In the genomic region with DNA sequence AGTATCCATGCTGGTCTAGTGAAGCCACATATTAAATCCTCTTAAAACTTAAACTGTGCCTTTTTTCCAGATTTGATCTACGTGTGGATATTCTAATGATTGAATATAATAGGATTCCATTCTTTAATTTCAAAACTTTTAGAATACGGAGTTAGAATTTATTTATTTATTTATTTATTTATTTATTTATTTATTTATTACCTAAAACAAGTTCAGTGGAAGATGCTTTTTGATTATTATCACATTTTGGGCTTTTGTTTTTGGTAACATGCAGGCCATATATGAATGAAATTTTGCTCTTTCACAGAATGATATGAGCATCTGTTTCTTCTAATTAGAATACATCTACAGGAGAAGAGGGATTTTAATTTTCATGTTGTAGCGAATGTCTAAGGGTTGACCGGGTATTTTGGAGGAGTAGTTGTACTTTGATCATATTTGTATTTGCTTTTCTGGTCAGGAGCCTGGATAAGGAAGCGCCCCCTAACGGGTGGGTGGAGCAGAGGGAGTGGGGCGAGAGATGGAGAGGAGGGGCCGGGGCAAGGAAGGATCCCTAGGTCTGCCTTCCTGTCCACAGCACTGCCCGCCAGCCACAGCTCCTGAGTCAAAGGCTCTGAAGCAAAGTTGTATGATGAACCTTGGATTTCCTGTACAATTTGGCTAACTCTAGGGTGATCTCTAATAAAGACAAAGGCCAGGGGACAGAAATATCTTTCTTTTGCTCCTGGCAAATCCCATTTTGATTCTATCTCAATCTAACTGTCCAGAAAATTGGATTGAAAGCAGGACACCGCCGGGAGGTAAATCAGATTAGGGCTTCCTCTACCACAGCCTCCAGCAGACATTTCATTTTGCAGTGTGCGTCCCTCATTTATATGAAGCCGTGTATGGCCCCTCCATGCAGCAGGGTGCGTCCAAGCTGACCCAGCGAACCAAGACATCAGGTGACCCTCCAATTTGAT, we compare ENCODE assay signal across 12 cellular contexts.
DNase-seq lines count a peak whose midpoint lies in the region; ATAC-seq, FAIRE-seq and TF ChIP-seq lines count a peak whose summit lies in the region.
"Had no signal": no experiment of that assay in that cellular context is flagged by ENCODE, and none has a peak within 500 bp of the region (broad histone marks: within the 10 kb centered on the region; RNA-seq: fewer than 3 reads in every experiment).

No MANE protein-coding gene starts in this region.

- H3K9ac ChIP-seq in PC-3 (ENCODE audit: low read length) (no peak overlapping the region), endothelial cell of umbilical vein (replicated peaks; ENCODE audit: extremely low read depth, insufficient read depth, low read length) (no peak overlapping the region)

- peak; percentile 2 for DNase-seq in NCI-H146 (lab: John Stamatoyannopoulos, UW)
- no peak for DNase-seq in NCI-H146 treated with DMSO at 0.1 percent for 48 hours (lab: John Stamatoyannopoulos, UW; ENCODE audit: unreplicated experiment)
- DNase-seq in PC-3 = no peak
- no peak for DNase-seq in endothelial cell of umbilical vein (ENCODE audit: low read depth, low spot score)
- no peak for DNase-seq in retinal pigment epithelial cell (ENCODE audit: low read depth)
- DNase-seq in left ventricle myocardium inferior = no peak
- no peak for DNase-seq in upper lobe of left lung
- DNase-seq: ACHN; activated gamma-delta T cell; effector memory CD4-positive, alpha-beta T cell; NCI-H510A treated with DMSO at 0.1 percent for 48 hours had no signal

- TF ChIP-seq EP300 in upper lobe of left lung (IDR thresholded peaks at IDR 0.05) = no peak

- H3K9me1 ChIP-seq in endothelial cell of umbilical vein (replicated peaks; ENCODE audit: control insufficient read depth, extremely low read depth, insufficient read depth, low read length) = no peaks in the 10 kb centered on the region

- dilution Hi-C loops in endothelial cell of umbilical vein (cut with MboI; ENCODE audit: extremely low pct_ligation_motif_present, low sequenced_read_pairs) = no loop called here

- H3K79me2 ChIP-seq in PC-3 (ENCODE audit: low read length) = peaks cover 48% of the 10 kb centered on the region
- H3K79me2 ChIP-seq in endothelial cell of umbilical vein (ENCODE audit: control insufficient read depth, insufficient read depth, low read length) = peaks cover 3% of the 10 kb centered on the region

- no peaks in the 10 kb centered on the region for H3F3A ChIP-seq in PC-3 (ENCODE audit: low read length, unreplicated experiment)

- H3K9me2 ChIP-seq in PC-3 (replicated peaks; ENCODE audit: low read length) = no peaks in the 10 kb centered on the region

- H2AFZ ChIP-seq in PC-3 (ENCODE audit: low read length) (no peak overlapping the region), endothelial cell of umbilical vein (ENCODE audit: low read depth, low read length) (no peak overlapping the region)

- H3K4me2 ChIP-seq in PC-3 (ENCODE audit: low read length) (no peak overlapping the region), endothelial cell of umbilical vein (ENCODE audit: insufficient read depth, low read length) (no peak overlapping the region)

- H3K9me3 ChIP-seq in PC-3 (ENCODE audit: low read length) (no peaks in the 10 kb centered on the region), endothelial cell of umbilical vein (replicated peaks; ENCODE audit: control insufficient read depth, insufficient read depth, low read length) (no peaks in the 10 kb centered on the region), left ventricle myocardium inferior (replicated peaks) (no peaks in the 10 kb centered on the region), upper lobe of left lung (no peaks in the 10 kb centered on the region)

- H4K20me1 ChIP-seq in PC-3 (ENCODE audit: low read length) (no peaks in the 10 kb centered on the region), endothelial cell of umbilical vein (replicated peaks; ENCODE audit: control insufficient read depth, extremely low read depth, insufficient read depth, low read length) (no peaks in the 10 kb centered on the region)

- H3K36me3 ChIP-seq in PC-3 (ENCODE audit: low read depth, low read length) = no peaks in the 10 kb centered on the region
- no peaks in the 10 kb centered on the region for H3K36me3 ChIP-seq in endothelial cell of umbilical vein (ENCODE audit: control insufficient read depth in 2 of 2, extremely low read depth in 1 of 2, insufficient read depth in 2 of 2, low read length in 2 of 2)
- no peaks in the 10 kb centered on the region for H3K36me3 ChIP-seq in left ventricle myocardium inferior
- no peaks in the 10 kb centered on the region for H3K36me3 ChIP-seq in upper lobe of left lung

- ATAC-seq in PC-3 = no peak; the same call in 1 of the 2 replicates
- no peak for ATAC-seq in upper lobe of left lung (ENCODE audit: low FRiP score in 2 of 2)
- ATAC-seq in GM21390 (IDR thresholded peaks at IDR 0.05; ENCODE audit: unreplicated experiment) = no peak

- CTCF ChIA-PET in PC-3 (lab: Charles Lee) (no interaction called here), endothelial cell of umbilical vein (lab: Charles Lee) (interaction anchor here (0.8 to 1.0 kb wide), 2 partner anchors 16 to 116 kb away, joined by 3 read pairs; no protein-coding TSS in a partner anchor)

- H3K4me3 ChIP-seq in PC-3 (ENCODE audit: low read length) (no peak overlapping the region), endothelial cell of umbilical vein (replicated peaks in 1 of 3; ENCODE audit: insufficient read depth in 1 of 3, low read depth in 1 of 3, low read length in 3 of 3) (no peak overlapping the region), retinal pigment epithelial cell (ENCODE audit: low read length) (no peak overlapping the region), left ventricle myocardium inferior (no peak overlapping the region), upper lobe of left lung (no peak overlapping the region)

- H3K27me3 ChIP-seq in PC-3 (ENCODE audit: low read length) (no peaks in the 10 kb centered on the region), endothelial cell of umbilical vein (ENCODE audit: control insufficient read depth in 2 of 2, insufficient read depth in 2 of 2, low read length in 2 of 2) (no peaks in the 10 kb centered on the region), left ventricle myocardium inferior (ENCODE audit: low read depth) (no peaks in the 10 kb centered on the region), upper lobe of left lung (no peaks in the 10 kb centered on the region)

- POLR2A ChIA-PET in PC-3 (lab: Charles Lee; ENCODE audit: unreplicated experiment) (no interaction called here), endothelial cell of umbilical vein (lab: Charles Lee) (no interaction called here)

- peak; percentile 68 for FAIRE-seq in endothelial cell of umbilical vein (lab: Jason Lieb, UNC)

- intact Hi-C loops in PC-3 (cut with micrococcal nuclease) = no loop called here
- intact Hi-C loops in endothelial cell of umbilical vein (cut with micrococcal nuclease) = no loop called here
- intact Hi-C loops in left ventricle myocardium inferior (cut with micrococcal nuclease) = no loop called here

- TF ChIP-seq CTCF in PC-3 (conservative IDR thresholded peaks at IDR 0.05; ENCODE audit: low read depth, low read length) (peak; percentile 52), endothelial cell of umbilical vein (IDR thresholded peaks at IDR 0.05; ENCODE audit: extremely low read depth in 1 of 2, insufficient read depth in 1 of 2, low read depth in 1 of 2, low read length in 2 of 2) (peak; percentile 19 to 42), retinal pigment epithelial cell (conservative IDR thresholded peaks at IDR 0.05; ENCODE audit: low read depth, low read length) (peak; percentile 44), left ventricle myocardium inferior (IDR thresholded peaks at IDR 0.05; ENCODE audit: borderline replicate concordance) (no peak), upper lobe of left lung (IDR thresholded peaks at IDR 0.05) (no peak)

- 71 to 77% methylated on average over 15 of the region's 15 CpGs for WGBS in upper lobe of left lung, 2 donors

- H3K27ac ChIP-seq in PC-3 (ENCODE audit: low read length) (no peak overlapping the region), endothelial cell of umbilical vein (ENCODE audit: insufficient read depth, low read depth, low read length) (no peak overlapping the region), left ventricle myocardium inferior (replicated peaks) (no peak overlapping the region), upper lobe of left lung (no peak overlapping the region)

- BruUV-seq in PC-3 (replicated peaks; lab: Mats Ljungman, UMichigan) (no TSS peak), endothelial cell of umbilical vein (replicated peaks; lab: Mats Ljungman, UMichigan) (no TSS peak)

- TF ChIP-seq POLR2A in endothelial cell of umbilical vein (IDR thresholded peaks at IDR 0.05; ENCODE audit: low read depth, low read length) (no peak), upper lobe of left lung (IDR thresholded peaks at IDR 0.05) (no peak)

- no peaks in the 10 kb centered on the region for H3K4me1 ChIP-seq in PC-3 (ENCODE audit: insufficient read depth, low read length)
- peaks cover 6% of the 10 kb centered on the region for H3K4me1 ChIP-seq in endothelial cell of umbilical vein (ENCODE audit: control insufficient read depth, extremely low read depth, insufficient read depth, low read length)
- H3K4me1 ChIP-seq in left ventricle myocardium inferior = no peaks in the 10 kb centered on the region
- H3K4me1 ChIP-seq in upper lobe of left lung = no peaks in the 10 kb centered on the region

TF ChIP-seq in endothelial cell of umbilical vein, 7 proteins besides CTCF, POLR2A, EP300 and RAD21:
- TF ChIP-seq EZH2 (IDR thresholded peaks at IDR 0.05; ENCODE audit: borderline replicate concordance, low read depth, low read length, severe bottlenecking) (no peak), MYC (IDR thresholded peaks at IDR 0.05; ENCODE audit: low read depth, low read length) (no peak)
TF ChIP-seq in endothelial cell of umbilical vein: peak in this region for 0.

Comparison
In these comparisons a context has a peak if more than half of its experiments do, and no peak if none do; other contexts are left out.
1. CTCF ChIP-seq: peak in PC-3 (single experiment), endothelial cell of umbilical vein (2 of 2) and retinal pigment epithelial cell (single experiment); none in left ventricle myocardium inferior (single experiment) and upper lobe of left lung (0 of 6).